In the genomic region with DNA sequence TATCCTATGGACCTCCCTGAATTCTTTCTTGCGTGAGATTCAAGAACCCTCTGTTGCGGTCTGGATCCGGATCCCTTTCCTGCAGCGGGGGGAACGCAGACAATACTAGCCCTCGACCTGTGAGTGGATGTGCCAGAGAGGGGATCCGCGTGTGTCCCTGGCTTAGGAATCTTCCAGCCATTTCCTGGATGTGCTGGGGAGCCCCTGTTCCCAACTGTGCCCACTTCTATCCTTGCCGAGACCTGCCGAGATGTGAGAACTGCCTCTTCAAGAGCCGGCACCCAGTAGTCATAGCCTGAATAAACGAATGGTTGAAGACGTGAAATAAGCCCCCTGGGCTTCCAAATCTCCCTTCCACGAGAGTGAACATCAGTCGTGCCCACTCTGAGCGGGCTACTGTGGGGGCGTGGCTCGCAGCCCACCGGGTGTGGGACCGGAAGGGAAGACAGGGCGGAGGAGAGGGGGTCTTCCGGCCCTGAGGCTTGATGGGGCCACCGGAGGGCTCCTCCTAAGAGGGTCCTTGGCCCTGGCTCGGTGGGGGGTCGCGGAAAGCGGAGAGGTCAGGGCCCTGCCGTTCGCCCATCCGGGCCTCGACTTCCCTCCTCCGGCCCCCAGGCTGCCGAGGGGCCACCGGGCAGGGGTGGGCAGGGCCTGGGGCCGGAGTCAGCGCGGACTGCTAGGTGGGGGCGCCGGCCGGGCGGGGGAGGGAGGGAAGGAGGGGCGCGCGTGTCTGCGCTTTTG, we compare ENCODE assay signal across 8 cellular contexts. TPM values are rescaled to one million over a fixed set of nuclear protein-coding genes. Genes with fewer than 3 reads are reported as not detected.
A peak's percentile ranks its signal among the peaks of the same experiment; 100 is the strongest.
DNase-seq lines count a peak whose midpoint lies in the region; ATAC-seq, FAIRE-seq and TF ChIP-seq lines count a peak whose summit lies in the region.

No MANE protein-coding gene starts in this region.

- POLR2A ChIA-PET in A549 (lab: Yijun Ruan, JAX) = no interaction called here

- no peaks in the 10 kb centered on the region for H3K9me2 ChIP-seq in SU-DHL-6 (replicated peaks; ENCODE audit: insufficient read depth, low read length)

- TF ChIP-seq EP300 in A549 (IDR thresholded peaks at IDR 0.05) = no peak

- no peak for FAIRE-seq in A549 (lab: Jason Lieb, UNC)

- H3K9me3 ChIP-seq in A549 (no peaks in the 10 kb centered on the region), SU-DHL-6 (ENCODE audit: insufficient read depth, low read length) (no peaks in the 10 kb centered on the region), heart left ventricle (no peaks in the 10 kb centered on the region)

- ATAC-seq in A549 (peak; percentile 23 to 31; a peak in 4 of 6 replicates), GM21390 (IDR thresholded peaks at IDR 0.05; ENCODE audit: unreplicated experiment) (peak; percentile 36), heart left ventricle (peak in 2 of 4 donors; percentile 14 to 35), sciatic nerve (peak; percentile 41)

- DNase-seq in A549 (ENCODE audit: low read depth in 1 of 2, low spot score in 1 of 2) (no peak), heart left ventricle (no peak), sciatic nerve (ENCODE audit: low spot score) (no peak), cerebellum (ENCODE audit: low spot score) (no peak), MV-4-11 (lab: John Stamatoyannopoulos, UW) (no peak), AG08395 (ENCODE audit: low spot score) (no peak)

- intact Hi-C loops in heart left ventricle (cut with DNase I) = loop anchor here in 7 of 10 donors (5.0 to 10.0 kb wide), 8 partner anchors 37 to 92 kb away; partner anchors contain the start of genes ATP6V1F (in 2 of the 7), CALU (in 2 of the 7) and FLNC (in 1 of the 7)
- intact Hi-C loops in sciatic nerve (cut with DNase I) = no loop called here

- H3F3A ChIP-seq in SU-DHL-6 (ENCODE audit: insufficient read depth) = no peaks in the 10 kb centered on the region

- H3K79me2 ChIP-seq in SU-DHL-6 (ENCODE audit: insufficient read depth, low read length) = no peaks in the 10 kb centered on the region

- 50% methylated on average over 27 of the region's 45 CpGs for WGBS in A549 (ENCODE audit: missing lambda C conversion rate)
- WGBS in heart left ventricle, 4 donors = 16 to 29% (median 23%) methylated on average over 20 to 45 of the region's 45 CpGs

- TF ChIP-seq RAD21 in A549 (conservative IDR thresholded peaks at IDR 0.05 in 1 of 2, IDR thresholded peaks at IDR 0.05 in 1 of 2) = no peak

- peak overlapping the region; percentile 60 for H3K9ac ChIP-seq in SU-DHL-6 (ENCODE audit: low read length)

- no peaks in the 10 kb centered on the region for H3K36me3 ChIP-seq in SU-DHL-6 (ENCODE audit: low read length)
- no peaks in the 10 kb centered on the region for H3K36me3 ChIP-seq in heart left ventricle

- H2AFZ ChIP-seq in SU-DHL-6 (ENCODE audit: low read depth, low read length, severe bottlenecking) = peak overlapping the region; percentile 82

- H4K20me1 ChIP-seq in SU-DHL-6 (ENCODE audit: low read depth, low read length) = no peaks in the 10 kb centered on the region

- TF ChIP-seq CTCF in A549 (IDR thresholded peaks at IDR 0.05) (no peak), SU-DHL-6 (IDR thresholded peaks at IDR 0.05; ENCODE audit: insufficient read depth, low read length, poor library complexity, severe bottlenecking) (no peak), heart left ventricle (IDR thresholded peaks at IDR 0.05) (no peak)

- CTCF ChIA-PET in A549 (lab: Yijun Ruan, JAX) = no interaction called here

- peak overlapping the region; percentile 91 for H3K4me2 ChIP-seq in A549
- H3K4me2 ChIP-seq in SU-DHL-6 (ENCODE audit: low read depth, low read length, poor library complexity, severe bottlenecking) = peak overlapping the region; percentile 69

- no peaks in the 10 kb centered on the region for H3K27me3 ChIP-seq in SU-DHL-6 (ENCODE audit: low read length)
- no peaks in the 10 kb centered on the region for H3K27me3 ChIP-seq in heart left ventricle

- H3K4me3 ChIP-seq in A549 (peak overlapping the region; percentile 83), SU-DHL-6 (ENCODE audit: insufficient read depth, low read length, poor library complexity, severe bottlenecking) (peak overlapping the region; percentile 64), heart left ventricle (peak overlapping the region; percentile 62 to 94 (median 78))

- 0 out of 3 replicates have a peak, but pooled peaks cover 9% of the 10 kb centered on the region for H3K4me1 ChIP-seq in A549
- peaks cover 0 to 30% (median 19%) of the 10 kb centered on the region in 12 donors for H3K4me1 ChIP-seq in heart left ventricle

- no peak for TF ChIP-seq POLR2A in A549 (IDR thresholded peaks at IDR 0.05; ENCODE audit: low read length)
- TF ChIP-seq POLR2A in heart left ventricle (IDR thresholded peaks at IDR 0.05) = no peak

- peak overlapping the region; percentile 77 to 92 for H3K27ac ChIP-seq in A549
- no peak overlapping the region for H3K27ac ChIP-seq in SU-DHL-6 (ENCODE audit: low read depth, low read length)
- peak overlapping the region in 7 of 12 donors; percentile 39 to 88 (median 55) for H3K27ac ChIP-seq in heart left ventricle

TF ChIP-seq in A549, 52 proteins besides CTCF, POLR2A, EP300 and RAD21 (continues in another document):
- TF ChIP-seq, protein P1, sequence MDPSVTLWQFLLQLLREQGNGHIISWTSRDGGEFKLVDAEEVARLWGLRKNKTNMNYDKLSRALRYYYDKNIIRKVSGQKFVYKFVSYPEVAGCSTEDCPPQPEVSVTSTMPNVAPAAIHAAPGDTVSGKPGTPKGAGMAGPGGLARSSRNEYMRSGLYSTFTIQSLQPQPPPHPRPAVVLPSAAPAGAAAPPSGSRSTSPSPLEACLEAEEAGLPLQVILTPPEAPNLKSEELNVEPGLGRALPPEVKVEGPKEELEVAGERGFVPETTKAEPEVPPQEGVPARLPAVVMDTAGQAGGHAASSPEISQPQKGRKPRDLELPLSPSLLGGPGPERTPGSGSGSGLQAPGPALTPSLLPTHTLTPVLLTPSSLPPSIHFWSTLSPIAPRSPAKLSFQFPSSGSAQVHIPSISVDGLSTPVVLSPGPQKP (IDR thresholded peaks at IDR 0.05; ENCODE audit: low read depth, low read length) = no peak
- no peak for TF ChIP-seq ZC3H11A (IDR thresholded peaks at IDR 0.05)
- TF ChIP-seq HEYL (CRISPR knock-in tag; IDR thresholded peaks at IDR 0.05) = no peak
- no peak for TF ChIP-seq CHD4 (IDR thresholded peaks at IDR 0.05; ENCODE audit: borderline replicate concordance)
- no peak for TF ChIP-seq KDM1A (IDR thresholded peaks at IDR 0.05; ENCODE audit: low read depth)
- no peak for TF ChIP-seq ZNF302 (CRISPR knock-in tag; IDR thresholded peaks at IDR 0.05)
- no peak for TF ChIP-seq SMC3 (IDR thresholded peaks at IDR 0.05)
- TF ChIP-seq GATA3 (IDR thresholded peaks at IDR 0.05; ENCODE audit: borderline replicate concordance) = no peak
- no peak for TF ChIP-seq FOSB (CRISPR knock-in tag; IDR thresholded peaks at IDR 0.05)
- TF ChIP-seq HOXB13 (CRISPR knock-in tag; IDR thresholded peaks at IDR 0.05; ENCODE audit: low read depth) = no peak
- TF ChIP-seq FOXS1 (CRISPR knock-in tag; IDR thresholded peaks at IDR 0.05) = no peak
- TF ChIP-seq CHD2 (IDR thresholded peaks at IDR 0.05; ENCODE audit: low read length, partially characterized antibody) = no peak
- TF ChIP-seq HOXB5 (CRISPR knock-in tag; IDR thresholded peaks at IDR 0.05) = no peak
- TF ChIP-seq RNF2 (IDR thresholded peaks at IDR 0.05; ENCODE audit: borderline replicate concordance, low read depth) = no peak
- TF ChIP-seq, protein P2, sequence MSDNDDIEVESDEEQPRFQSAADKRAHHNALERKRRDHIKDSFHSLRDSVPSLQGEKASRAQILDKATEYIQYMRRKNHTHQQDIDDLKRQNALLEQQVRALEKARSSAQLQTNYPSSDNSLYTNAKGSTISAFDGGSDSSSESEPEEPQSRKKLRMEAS (IDR thresholded peaks at IDR 0.05) = no peak

RNA-seq across cellular contexts. Expression of gene CCDC136, which starts 1.3 kb away (rescaled TPM):
- polyA plus RNA-seq in A549 (2011; rRNA removed) (5.4 and 5.6 TPM in 2 replicates), A549 (2017; fragmentation: RNase III; extraction: RNeasy Plus Mini Kit Qiagen cat#74134 plus additional on column Dnase treatment) (3.6 to 7.3 TPM (median 4.7 TPM) in 3 replicates), heart left ventricle (10 to 100 TPM in 1 of 2 donors, 1 to 10 TPM in 1; 9.0 to 13.9 TPM)
- polyA plus RNA-seq in A549 (2012; cell fraction: cytosol; rRNA removed) = 1.7 and 1.8 TPM in 2 replicates
- 4.9 and 5.3 TPM in 2 replicates for polyA plus RNA-seq in A549 (2012; cell fraction: nucleus; rRNA removed)
- 5.0 and 6.4 TPM in 2 replicates for polyA minus RNA-seq in A549 (2011; rRNA and poly(A)+ RNA removed)
- total RNA-seq in heart left ventricle (10 to 100 TPM in 6 of 9 donors, 1 to 10 TPM in 3; 6.4 to 22.8 (median 10.4) TPM), sciatic nerve (5.9 TPM), cerebellum (79.1 TPM)

RNA-seq across cellular contexts. Expression of gene OPN1SW, which starts 14.9 kb away (rescaled TPM):
- polyA plus RNA-seq in A549 (2011; rRNA removed) (not detected in 2 replicates), A549 (2017; fragmentation: RNase III; extraction: RNeasy Plus Mini Kit Qiagen cat#74134 plus additional on column Dnase treatment) (not detected in 3 replicates), heart left ventricle (not detected)
- not detected in 2 replicates for polyA plus RNA-seq in A549 (2012; cell fraction: cytosol; rRNA removed)
- not detected in 2 replicates for polyA plus RNA-seq in A549 (2012; cell fraction: nucleus; rRNA removed)
- polyA minus RNA-seq in A549 (2011; rRNA and poly(A)+ RNA removed) = not detected in 2 replicates
- total RNA-seq in heart left ventricle (not detected), sciatic nerve (not detected), cerebellum (0.45 TPM)

RNA-seq across cellular contexts. Expression of gene FLNC, which starts 39.7 kb away (rescaled TPM):
- polyA plus RNA-seq in A549 (2011; rRNA removed) = 0.43 and 0.60 TPM in 2 replicates
- polyA plus RNA-seq in A549 (2012; cell fraction: cytosol; rRNA removed) = 0.70 and 1.1 TPM in 2 replicates
- 2.1 and 2.7 TPM in 2 replicates for polyA plus RNA-seq in A549 (2012; cell fraction: nucleus; rRNA removed)
- 3.2 to 3.4 TPM (median 3.4 TPM) in 3 replicates for polyA plus RNA-seq in A549 (2017; fragmentation: RNase III; extraction: RNeasy Plus Mini Kit Qiagen cat#74134 plus additional on column Dnase treatment)
- 1.7 and 3.0 TPM in 2 replicates for polyA minus RNA-seq in A549 (2011; rRNA and poly(A)+ RNA removed)
- total RNA-seq in heart left ventricle = 1,000 to 10,000 TPM in 6 of 9 donors, 100 to 1,000 TPM in 3; 721 to 3,687 (median 1,170) TPM
- 1,000 to 10,000 TPM in 1 of 2 donors, 100 to 1,000 TPM in 1; 399 to 1,654 TPM for polyA plus RNA-seq in heart left ventricle
- total RNA-seq in sciatic nerve = 11.7 TPM
- 43.4 TPM for total RNA-seq in cerebellum

RNA-seq across cellular contexts. Expression of gene CALU, which starts 51.3 kb away (rescaled TPM):
- polyA plus RNA-seq in A549 (2011; rRNA removed) (182 and 233 TPM in 2 replicates), A549 (2017; fragmentation: RNase III; extraction: RNeasy Plus Mini Kit Qiagen cat#74134 plus additional on column Dnase treatment) (186 to 198 TPM (median 192 TPM) in 3 replicates), heart left ventricle (100 to 1,000 TPM in 1 of 2 donors, 10 to 100 TPM in 1; 51.4 to 634 TPM)
- 43.8 and 44.0 TPM in 2 replicates for polyA plus RNA-seq in A549 (2012; cell fraction: cytosol; rRNA removed)
- 25.1 and 38.1 TPM in 2 replicates for polyA plus RNA-seq in A549 (2012; cell fraction: nucleus; rRNA removed)
- 53.6 and 71.7 TPM in 2 replicates for polyA minus RNA-seq in A549 (2011; rRNA and poly(A)+ RNA removed)
- total RNA-seq in heart left ventricle (100 to 1,000 TPM; 172 to 689 (median 257) TPM), sciatic nerve (96.0 TPM), cerebellum (44.6 TPM)

Comparison
In these comparisons a context has a peak if more than half of its experiments do, and no peak if none do; other contexts are left out.
1. RNA of gene FLNC, which starts 39.7 kb away (total RNA-seq): 721 to 3,687 TPM in heart left ventricle; 43.4 TPM in cerebellum (single experiment) and 11.7 TPM in sciatic nerve (single experiment); every median in the first group is over 10 times any median in the second.
2. Peak in every context shown above with its lines, with median percentiles within 50 percentile points of each other: H3K4me3 ChIP-seq.